In genomic region chr2:208359632-208359986, GRCh38 we compare ENCODE assay signal across 12 cellular contexts. TPM values are rescaled to one million over a fixed set of nuclear protein-coding genes. Genes with fewer than 3 reads are reported as not detected.
DNase-seq lines count a peak whose midpoint lies in the region; ATAC-seq and TF ChIP-seq lines count a peak whose summit lies in the region.
"Had no signal": no experiment of that assay in that cellular context is flagged by ENCODE, and none has a peak within 500 bp of the region (broad histone marks: within the 10 kb centered on the region; RNA-seq: fewer than 3 reads in every experiment).

No MANE protein-coding gene starts in this region.

- H2AK5ac ChIP-seq in mesendoderm (ENCODE audit: low read length) = no peak overlapping the region

- no peak overlapping the region for H3K18ac ChIP-seq in mesendoderm (ENCODE audit: low read length)

- no peak overlapping the region for H4K5ac ChIP-seq in mesendoderm (ENCODE audit: low read length)

- H2BK120ac ChIP-seq in mesendoderm (ENCODE audit: low read depth, low read length) = no peak overlapping the region

- no peak overlapping the region for H3K9ac ChIP-seq in mesendoderm (ENCODE audit: low read length)

- no peak overlapping the region for H3K27ac Mint-ChIP-seq in Calu3 (ENCODE audit: unreplicated experiment)
- H3K27ac Mint-ChIP-seq: activated naive CD8-positive, alpha-beta T cell; progenitor cell of endocrine pancreas had no signal

- peaks cover 5% of the 10 kb centered on the region for H3K36me3 Mint-ChIP-seq in Calu3 (ENCODE audit: insufficient read depth, unreplicated experiment)

- no peak overlapping the region for H4K8ac ChIP-seq in mesendoderm (ENCODE audit: low read depth, low read length)

- H3K56ac ChIP-seq in mesendoderm (ENCODE audit: low read length) = no peak overlapping the region

- H3K27me3 Mint-ChIP-seq in Calu3 (ENCODE audit: unreplicated experiment) = no peaks in the 10 kb centered on the region
- H3K27me3 Mint-ChIP-seq: activated naive CD8-positive, alpha-beta T cell; progenitor cell of endocrine pancreas had no signal

- H2BK5ac ChIP-seq in mesendoderm (ENCODE audit: low read length) = no peak overlapping the region

- peak overlapping the region; percentile 94 for H3K27ac ChIP-seq in HL-60 (replicated peaks)
- peak overlapping the region; percentile 44 for H3K27ac ChIP-seq in angular gyrus (ENCODE audit: low read depth, low read length)
- H3K27ac ChIP-seq in mesendoderm (ENCODE audit: low read depth, low read length) = no peak overlapping the region

- peaks cover 2% of the 10 kb centered on the region for H3K36me3 ChIP-seq in mesendoderm (ENCODE audit: control insufficient read depth, insufficient read depth, low read length)

- H3K79me1 ChIP-seq in mesendoderm (ENCODE audit: low read length) = no peaks in the 10 kb centered on the region

- ATAC-seq in GM21825 (IDR thresholded peaks at IDR 0.05; ENCODE audit: unreplicated experiment) = no peak
- no peak for ATAC-seq in HG03039 (IDR thresholded peaks at IDR 0.05; ENCODE audit: unreplicated experiment)

- intact Hi-C loops in Calu3 (cut with micrococcal nuclease; ENCODE audit: unreplicated experiment) = no loop called here

- no peaks in the 10 kb centered on the region for H3K9me3 Mint-ChIP-seq in Calu3 (ENCODE audit: low read depth, unreplicated experiment)

- peak overlapping the region; percentile 57 for H3K4me3 ChIP-seq in HL-60 (replicated peaks; ENCODE audit: insufficient read depth, low read length)
- H3K4me3 ChIP-seq in mesendoderm (ENCODE audit: low read length) = no peak overlapping the region

- no CpG with 5 or more reads among the region's 17 CpGs for WGBS in mesendoderm (ENCODE audit: extremely low coverage, insufficient coverage, low lambda C conversion rate)

- no peak overlapping the region for H3K23ac ChIP-seq in mesendoderm (ENCODE audit: low read length)

- no peaks in the 10 kb centered on the region for H3K4me1 ChIP-seq in mesendoderm (ENCODE audit: control insufficient read depth, low read depth, low read length)

- no peak overlapping the region for H2BK15ac ChIP-seq in mesendoderm (replicated peaks; ENCODE audit: low read depth)

- H3K4me1 Mint-ChIP-seq in Calu3 (ENCODE audit: low read depth, unreplicated experiment) = peaks cover 13% of the 10 kb centered on the region

- no peak overlapping the region for H3K4ac ChIP-seq in mesendoderm (ENCODE audit: low read depth, low read length)

- H3K27me3 ChIP-seq in HL-60 (ENCODE audit: insufficient read depth, poor library complexity, severe bottlenecking) = no peaks in the 10 kb centered on the region
- H3K27me3 ChIP-seq in mesendoderm (ENCODE audit: insufficient read depth, low read length, poor library complexity) = no peaks in the 10 kb centered on the region

- H3K79me2 ChIP-seq in mesendoderm (ENCODE audit: control insufficient read depth, insufficient read depth, low read length) = no peaks in the 10 kb centered on the region

- TF ChIP-seq CTCF in HL-60 (IDR thresholded peaks at IDR 0.05; ENCODE audit: insufficient read depth, low read length) (no peak), Calu3 (IDR thresholded peaks at IDR 0.05; ENCODE audit: unreplicated experiment) (no peak)

- no peak overlapping the region for H3K4me2 ChIP-seq in mesendoderm (ENCODE audit: low read length)

- no peak overlapping the region for H3K4me3 Mint-ChIP-seq in Calu3 (ENCODE audit: low read depth, unreplicated experiment)
- H3K4me3 Mint-ChIP-seq: activated naive CD8-positive, alpha-beta T cell had no signal

- DNase-seq in CD1c-positive myeloid dendritic cell (ENCODE audit: extremely low spot score) (peak; percentile 15), HL-60 (ENCODE audit: low read depth in 1 of 2, low spot score in 1 of 2) (peak; percentile 96 to 98), mesendoderm (peak; percentile 54), putamen (ENCODE audit: low spot score) (no peak), Calu3 (no peak)
- DNase-seq: NCI-H1048 had no signal

- CTCF ChIA-PET in Calu3 (lab: Charles Lee) = no interaction called here

- no TSS peak for BruUV-seq in Calu3 (replicated peaks; lab: Mats Ljungman, UMichigan)

RNA-seq across cellular contexts. Expression of gene PTH2R, which starts 47.0 kb away (rescaled TPM):
- 0.13 TPM for polyA plus RNA-seq in mesendoderm (2013, experiment 1 of 2)
- 0.20 TPM for polyA plus RNA-seq in mesendoderm (2013, experiment 2 of 2)
- total RNA-seq in Calu3 (2022) = 0.71 TPM in 1 of 2 replicates, not detected in the other
- polyA plus RNA-seq: BJ had no signal

Comparison
In these comparisons a context has a peak if more than half of its experiments do, and no peak if none do; other contexts are left out.
1. DNase-seq: peak in CD1c-positive myeloid dendritic cell (single experiment), HL-60 (2 of 2) and mesendoderm (single experiment); none in putamen (single experiment) and Calu3 (single experiment).